In the genomic region with DNA sequence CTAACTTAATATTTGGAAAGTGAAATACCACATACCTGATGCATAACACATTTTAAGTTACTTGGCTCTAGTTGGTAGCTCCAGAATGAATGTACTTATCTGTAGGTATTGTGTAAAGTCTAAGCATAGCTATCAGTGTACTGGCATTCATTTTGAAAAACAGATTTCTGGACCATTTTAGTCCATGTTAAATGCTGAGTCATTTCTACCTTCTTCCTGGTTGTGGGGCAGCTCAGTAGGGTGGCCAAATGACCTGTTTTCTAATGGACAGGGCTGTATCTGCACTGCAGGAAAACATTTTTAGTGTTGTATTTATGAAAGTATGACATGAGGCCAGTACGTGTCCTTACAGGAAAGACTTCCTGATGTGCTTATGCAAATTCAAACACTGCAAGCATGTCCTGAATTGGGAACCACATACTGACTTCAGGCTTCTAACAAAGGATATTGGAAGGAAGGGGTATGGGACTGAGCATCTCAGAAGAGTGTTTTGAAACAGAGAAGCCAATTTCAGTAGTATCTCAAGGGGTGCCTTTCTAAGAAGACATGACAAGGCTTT, we compare ENCODE assay signal across 11 cellular contexts.
DNase-seq lines count a peak whose midpoint lies in the region; ATAC-seq and TF ChIP-seq lines count a peak whose summit lies in the region.
"Had no signal": no experiment of that assay in that cellular context is flagged by ENCODE, and none has a peak within 500 bp of the region (broad histone marks: within the 10 kb centered on the region; RNA-seq: fewer than 3 reads in every experiment).

No MANE protein-coding gene starts in this region.

- H3K4me3 Mint-ChIP-seq in activated naive CD4-positive, alpha-beta T cell treated with anti-CD3 and anti-CD28 coated beads, Interleukin-2, amount 10 ng/mL, durations not matched to agents 7 days and 5 days: no peak overlapping the region
- H3K4me3 Mint-ChIP-seq in activated naive CD4-positive, alpha-beta T cell treated with anti-CD3 and anti-CD28 coated beads for 36 hours: no peak overlapping the region
- H3K4me3 Mint-ChIP-seq: natural killer cell had no signal

- intact Hi-C loops in activated naive CD4-positive, alpha-beta T cell treated with anti-CD3 and anti-CD28 coated beads for 36 hours (cut with micrococcal nuclease): no loop called here

- H3K36me3 ChIP-seq in brain microvascular endothelial cell (replicated peaks): no peaks in the 10 kb centered on the region
- no peaks in the 10 kb centered on the region for H3K36me3 ChIP-seq in osteoblast (ENCODE audit: insufficient read depth, low read length)
- H3K36me3 ChIP-seq: cardiac muscle cell had no signal

- H3K4me3 ChIP-seq in brain microvascular endothelial cell (ENCODE audit: low read depth, low read length): no peak overlapping the region
- no peak overlapping the region for H3K4me3 ChIP-seq in osteoblast (ENCODE audit: insufficient read depth, low read length)
- H3K4me3 ChIP-seq: cardiac muscle cell had no signal

- no peaks in the 10 kb centered on the region for H3K9me3 ChIP-seq in osteoblast (ENCODE audit: low read depth, low read length)

- H3K27ac ChIP-seq in brain microvascular endothelial cell (no peak overlapping the region), osteoblast (ENCODE audit: low read depth, low read length) (no peak overlapping the region)
- H3K27ac ChIP-seq: cardiac muscle cell had no signal

- H3K4me1 ChIP-seq in osteoblast (ENCODE audit: insufficient read depth, low read length): no peaks in the 10 kb centered on the region

- no peaks in the 10 kb centered on the region for H3K79me2 ChIP-seq in osteoblast (ENCODE audit: insufficient read depth, low read length)

- H3K4me1 Mint-ChIP-seq in activated naive CD4-positive, alpha-beta T cell treated with anti-CD3 and anti-CD28 coated beads, Interleukin-2, amount 10 ng/mL, durations not matched to agents 7 days and 5 days: peaks cover 31% of the 10 kb centered on the region
- peaks cover 18% of the 10 kb centered on the region for H3K4me1 Mint-ChIP-seq in activated naive CD4-positive, alpha-beta T cell treated with anti-CD3 and anti-CD28 coated beads for 36 hours (ENCODE audit: low read depth)

- no peak for TF ChIP-seq CTCF in brain microvascular endothelial cell (IDR thresholded peaks at IDR 0.05; ENCODE audit: low read depth, low read length, missing control alignments)
- TF ChIP-seq CTCF in osteoblast (IDR thresholded peaks at IDR 0.05; ENCODE audit: extremely low read depth, low read depth, low read length): no peak

- no peaks in the 10 kb centered on the region for H4K20me1 ChIP-seq in osteoblast (ENCODE audit: insufficient read depth, low read length)

- no peak overlapping the region for H2AFZ ChIP-seq in osteoblast (ENCODE audit: low read length)

- peaks cover 74% of the 10 kb centered on the region for H3K36me3 Mint-ChIP-seq in activated naive CD4-positive, alpha-beta T cell treated with anti-CD3 and anti-CD28 coated beads, Interleukin-2, amount 10 ng/mL, durations not matched to agents 7 days and 5 days
- H3K36me3 Mint-ChIP-seq in activated naive CD4-positive, alpha-beta T cell treated with anti-CD3 and anti-CD28 coated beads for 36 hours (ENCODE audit: low read depth): no peaks in the 10 kb centered on the region

- no peaks in the 10 kb centered on the region for H3K27me3 Mint-ChIP-seq in activated naive CD4-positive, alpha-beta T cell treated with anti-CD3 and anti-CD28 coated beads, Interleukin-2, amount 10 ng/mL, durations not matched to agents 7 days and 5 days
- H3K27me3 Mint-ChIP-seq in activated naive CD4-positive, alpha-beta T cell treated with anti-CD3 and anti-CD28 coated beads for 36 hours (ENCODE audit: low read depth): no peaks in the 10 kb centered on the region

- in situ Hi-C loops in brain microvascular endothelial cell (cut with HindIII; ENCODE audit: low pct_ligation_motif_present, low sequenced_read_pairs): no loop called here

- DNase-seq in activated naive CD4-positive, alpha-beta T cell treated with anti-CD3 and anti-CD28 coated beads, Interleukin-2, amount 10 ng/mL, durations not matched to agents 7 days and 5 days: no peak
- no peak for DNase-seq in activated naive CD4-positive, alpha-beta T cell treated with anti-CD3 and anti-CD28 coated beads for 36 hours
- DNase-seq in HT1080 (ENCODE audit: low read depth) (peak; percentile 10), brain microvascular endothelial cell (peak; percentile 1), osteoblast (ENCODE audit: insufficient read length, low spot score, missing footprints) (peak; percentile 11), NCI-H128 (lab: John Stamatoyannopoulos, UW; ENCODE audit: unreplicated experiment) (no peak), HT-29 (ENCODE audit: low spot score) (no peak)
- DNase-seq: natural killer cell, NCI-H1930 had no signal

- ATAC-seq in GM18868 (IDR thresholded peaks at IDR 0.05; ENCODE audit: unreplicated experiment): no peak
- ATAC-seq: natural killer cell had no signal

- H3K27me3 ChIP-seq in brain microvascular endothelial cell (replicated peaks) (no peaks in the 10 kb centered on the region), osteoblast (ENCODE audit: insufficient read depth, low read length) (no peaks in the 10 kb centered on the region)
- H3K27me3 ChIP-seq: cardiac muscle cell had no signal

- peak overlapping the region; percentile 77 for H3K27ac Mint-ChIP-seq in activated naive CD4-positive, alpha-beta T cell treated with anti-CD3 and anti-CD28 coated beads, Interleukin-2, amount 10 ng/mL, durations not matched to agents 7 days and 5 days
- H3K27ac Mint-ChIP-seq in activated naive CD4-positive, alpha-beta T cell treated with anti-CD3 and anti-CD28 coated beads for 36 hours: no peak overlapping the region
- H3K27ac Mint-ChIP-seq: natural killer cell had no signal

- H3K9me3 Mint-ChIP-seq in activated naive CD4-positive, alpha-beta T cell treated with anti-CD3 and anti-CD28 coated beads, Interleukin-2, amount 10 ng/mL, durations not matched to agents 7 days and 5 days: peaks cover 62% of the 10 kb centered on the region
- peaks cover 14% of the 10 kb centered on the region for H3K9me3 Mint-ChIP-seq in activated naive CD4-positive, alpha-beta T cell treated with anti-CD3 and anti-CD28 coated beads for 36 hours
- H3K9me3 Mint-ChIP-seq: natural killer cell had no signal

- CTCF ChIA-PET in activated naive CD4-positive, alpha-beta T cell treated with anti-CD3 and anti-CD28 coated beads, Interleukin-2, amount 10 ng/mL, durations not matched to agents 7 days and 5 days (lab: Charles Lee): interaction anchor here (0.8 kb wide), 1 partner anchor 125 kb away, joined by 3 read pairs; no protein-coding TSS in a partner anchor
- CTCF ChIA-PET in activated naive CD4-positive, alpha-beta T cell treated with anti-CD3 and anti-CD28 coated beads for 36 hours (lab: Charles Lee): no interaction called here

- no peak overlapping the region for H3K4me2 ChIP-seq in osteoblast (ENCODE audit: insufficient read depth, low read length)

Comparison
In these comparisons a context has a peak if more than half of its experiments do, and no peak if none do; other contexts are left out.
1. DNase-seq: peak in HT1080 (single experiment), brain microvascular endothelial cell (single experiment) and osteoblast (single experiment); none in activated naive CD4-positive, alpha-beta T cell treated with anti-CD3 and anti-CD28 coated beads, Interleukin-2, amount 10 ng/mL, durations not matched to agents 7 days and 5 days (single experiment), activated naive CD4-positive, alpha-beta T cell treated with anti-CD3 and anti-CD28 coated beads for 36 hours (single experiment), NCI-H128 (single experiment) and HT-29 (single experiment).